8 cellular contexts compared by ENCODE assay signal in the genomic region with DNA sequence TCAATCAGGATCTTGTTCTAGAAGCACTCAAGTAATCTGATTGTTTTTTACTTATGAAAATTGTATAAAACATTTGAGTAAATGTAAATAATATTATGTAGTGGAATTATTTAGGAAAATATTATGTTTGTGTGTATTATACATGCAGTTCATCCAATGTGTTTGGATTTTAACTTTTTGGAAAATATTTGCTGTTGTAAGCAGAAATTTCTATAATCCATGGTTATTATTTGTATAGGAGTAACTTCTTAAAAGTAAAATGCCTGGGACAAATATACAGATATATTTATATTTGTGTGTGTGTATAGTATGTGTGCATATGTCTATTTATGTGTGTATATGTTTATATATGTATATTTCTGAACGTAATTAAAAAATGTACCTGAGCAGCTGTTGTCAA.
"Had no signal": no experiment of that assay in that cellular context is flagged by ENCODE, and none has a peak within 500 bp of the region (broad histone marks: within the 10 kb centered on the region; RNA-seq: fewer than 3 reads in every experiment).

No MANE protein-coding gene starts in this region.

- H2AFZ ChIP-seq: GM23338 had no signal

- DNase-seq: H9, HCEC 1CT, KBM-7 had no signal

- H3K9ac ChIP-seq: KMS-11 had no signal

- H3K4me3 ChIP-seq: GM23338 had no signal

- H3K4me2 ChIP-seq: GM23338, KMS-11 had no signal

- H3K27ac ChIP-seq: KMS-11 had no signal

- ATAC-seq: GM23338 had no signal

- FAIRE-seq: H1, H54, HTR-8/SVneo had no signal
